Comparison of ENCODE assay signal across 21 cellular contexts in the genomic region with DNA sequence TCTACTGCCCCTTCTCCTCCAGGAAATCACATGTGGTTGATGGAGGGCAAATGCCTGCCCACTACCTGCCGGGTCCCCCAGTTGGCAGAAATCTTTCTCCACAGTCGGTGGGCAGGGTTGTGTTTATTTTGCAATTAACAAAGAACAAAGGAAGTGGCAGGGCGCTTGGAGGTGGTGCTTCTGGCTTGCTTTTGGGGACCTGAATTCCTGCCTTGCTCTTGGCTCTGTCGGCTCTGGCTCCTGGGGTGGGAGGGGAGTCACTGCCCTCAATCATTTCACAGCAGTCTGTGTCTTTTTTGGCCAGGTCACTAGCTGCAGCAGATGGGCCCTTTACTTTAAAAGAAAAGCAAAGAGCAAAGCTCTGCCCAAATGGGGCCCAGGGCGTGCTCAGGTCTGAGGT.
DNase-seq lines count a peak whose midpoint lies in the region; ATAC-seq and TF ChIP-seq lines count a peak whose summit lies in the region.
"Had no signal": no experiment of that assay in that cellular context is flagged by ENCODE, and none has a peak within 500 bp of the region (broad histone marks: within the 10 kb centered on the region; RNA-seq: fewer than 3 reads in every experiment).

No MANE protein-coding gene starts in this region.

- H3K4me3 ChIP-seq in HUES64 (ENCODE audit: low read length) (no peak overlapping the region), right atrium auricular region (no peak overlapping the region), tibial nerve (no peak overlapping the region)
- no peak overlapping the region for H3K4me3 ChIP-seq in naive thymus-derived CD4-positive, alpha-beta T cell (ENCODE audit: low read length)
- H3K4me3 ChIP-seq: dorsolateral prefrontal cortex, gastroesophageal sphincter, SK-N-MC had no signal

- intact Hi-C loops in naive thymus-derived CD4-positive, alpha-beta T cell (cut with micrococcal nuclease): loop anchor here (10.0 kb wide), 2 partner anchors 412 to 582 kb away; a partner anchor contains a TSS

- H3K9me3 ChIP-seq in HUES64 (ENCODE audit: insufficient read depth, low read depth, low read length) (no peaks in the 10 kb centered on the region), right atrium auricular region (no peaks in the 10 kb centered on the region), tibial nerve (no peaks in the 10 kb centered on the region)
- no peaks in the 10 kb centered on the region for H3K9me3 ChIP-seq in naive thymus-derived CD4-positive, alpha-beta T cell (ENCODE audit: control insufficient read depth in 2 of 3, low read length in 3 of 3)
- H3K9me3 ChIP-seq: gastroesophageal sphincter, neutrophil had no signal

- peaks cover 15% of the 10 kb centered on the region for H3K27me3 Mint-ChIP-seq in activated naive CD4-positive, alpha-beta T cell treated with anti-CD3 and anti-CD28 coated beads, Interleukin-2, amount 10 ng/mL, durations not matched to agents 7 days and 5 days
- no peaks in the 10 kb centered on the region for H3K27me3 Mint-ChIP-seq in T-cell
- H3K27me3 Mint-ChIP-seq in naive thymus-derived CD4-positive, alpha-beta T cell: peaks cover 0 to 10% (median 0%) of the 10 kb centered on the region in 5 donors
- H3K27me3 Mint-ChIP-seq: activated T-helper 17 cell treated with anti-CD3 and anti-CD28 coated beads, Interleukin-2, amount 50 U/mL, for 72 hours had no signal

- H3K4me1 ChIP-seq in HUES64 (ENCODE audit: insufficient read depth, low read length) (peaks cover 30% of the 10 kb centered on the region), right atrium auricular region (peaks cover 0 to 19% of the 10 kb centered on the region in 2 donors), tibial nerve (peaks cover 0 to 16% (median 0%) of the 10 kb centered on the region in 4 donors)
- peaks cover 9 to 25% of the 10 kb centered on the region in 2 donors for H3K4me1 ChIP-seq in naive thymus-derived CD4-positive, alpha-beta T cell (ENCODE audit: control insufficient read depth in 2 of 2, insufficient read depth in 2 of 2, low read length in 2 of 2)

- TF ChIP-seq CTCF in right atrium auricular region (IDR thresholded peaks at IDR 0.05): no peak
- TF ChIP-seq CTCF in tibial nerve (IDR thresholded peaks at IDR 0.05): no peak

- H3K9ac ChIP-seq in HUES64 (ENCODE audit: low read depth, low read length): peak overlapping the region; percentile 9; the same call in 1 of the 2 replicates

- no peak for TF ChIP-seq EP300 in tibial nerve (IDR thresholded peaks at IDR 0.05)

- H3K27ac Mint-ChIP-seq in activated naive CD4-positive, alpha-beta T cell treated with anti-CD3 and anti-CD28 coated beads, Interleukin-2, amount 10 ng/mL, durations not matched to agents 7 days and 5 days: no peak overlapping the region
- H3K27ac Mint-ChIP-seq in T-cell: peak overlapping the region; percentile 73 to 87
- H3K27ac Mint-ChIP-seq in naive thymus-derived CD4-positive, alpha-beta T cell: peak overlapping the region; percentile 34 to 96 (median 90)
- H3K27ac Mint-ChIP-seq: activated T-helper 17 cell treated with anti-CD3 and anti-CD28 coated beads, Interleukin-2, amount 50 U/mL, for 72 hours had no signal

- no peaks in the 10 kb centered on the region for H3K9me3 Mint-ChIP-seq in activated naive CD4-positive, alpha-beta T cell treated with anti-CD3 and anti-CD28 coated beads, Interleukin-2, amount 10 ng/mL, durations not matched to agents 7 days and 5 days
- H3K9me3 Mint-ChIP-seq in T-cell: no peaks in the 10 kb centered on the region
- no peaks in the 10 kb centered on the region for H3K9me3 Mint-ChIP-seq in naive thymus-derived CD4-positive, alpha-beta T cell
- H3K9me3 Mint-ChIP-seq: activated T-helper 17 cell treated with anti-CD3 and anti-CD28 coated beads, Interleukin-2, amount 50 U/mL, for 72 hours had no signal

- peaks cover 31% of the 10 kb centered on the region for H3K4me1 Mint-ChIP-seq in activated naive CD4-positive, alpha-beta T cell treated with anti-CD3 and anti-CD28 coated beads, Interleukin-2, amount 10 ng/mL, durations not matched to agents 7 days and 5 days
- H3K4me1 Mint-ChIP-seq in T-cell: peaks cover 23 to 26% (median 24%) of the 10 kb centered on the region in 3 donors
- H3K4me1 Mint-ChIP-seq in naive thymus-derived CD4-positive, alpha-beta T cell: peaks cover 15 to 45% (median 29%) of the 10 kb centered on the region in 7 donors
- H3K4me1 Mint-ChIP-seq: activated T-helper 17 cell treated with anti-CD3 and anti-CD28 coated beads, Interleukin-2, amount 50 U/mL, for 72 hours had no signal

- TF ChIP-seq POLR2A in tibial nerve (IDR thresholded peaks at IDR 0.05): no peak

- 52% methylated on average over 5 of the region's 5 CpGs for WGBS in HUES64
- WGBS in tibial nerve, 2 donors: 50 to 57% methylated on average over 5 of the region's 5 CpGs

- H3K27me3 ChIP-seq in HUES64 (ENCODE audit: insufficient read depth, low read length) (no peaks in the 10 kb centered on the region), right atrium auricular region (no peaks in the 10 kb centered on the region), tibial nerve (no peaks in the 10 kb centered on the region)
- H3K27me3 ChIP-seq in naive thymus-derived CD4-positive, alpha-beta T cell (ENCODE audit: control insufficient read depth in 2 of 2, insufficient read depth in 2 of 2, low read length in 2 of 2): no peaks in the 10 kb centered on the region
- H3K27me3 ChIP-seq: dorsolateral prefrontal cortex had no signal

- no peak overlapping the region for H3K4me3 Mint-ChIP-seq in activated naive CD4-positive, alpha-beta T cell treated with anti-CD3 and anti-CD28 coated beads, Interleukin-2, amount 10 ng/mL, durations not matched to agents 7 days and 5 days
- peak overlapping the region in 1 of 3 donors; percentile 35 for H3K4me3 Mint-ChIP-seq in T-cell
- H3K4me3 Mint-ChIP-seq in naive thymus-derived CD4-positive, alpha-beta T cell: peak overlapping the region in 4 of 10 donors; percentile 14 to 64 (median 17)
- H3K4me3 Mint-ChIP-seq: activated T-helper 17 cell treated with anti-CD3 and anti-CD28 coated beads, Interleukin-2, amount 50 U/mL, for 72 hours had no signal

- DNase-seq in activated naive CD4-positive, alpha-beta T cell treated with anti-CD3 and anti-CD28 coated beads, Interleukin-2, amount 10 ng/mL, durations not matched to agents 7 days and 5 days: peak; percentile 11
- DNase-seq in activated naive CD4-positive, alpha-beta T cell treated with Interleukin-2 at 50 U/mL for 16 hours: no peak
- DNase-seq in T-cell (no peak), right atrium auricular region (ENCODE audit: low spot score) (no peak), tibial nerve (ENCODE audit: low spot score in 2 of 2) (no peak), UCSD-AML1 (lab: John Stamatoyannopoulos, UW; ENCODE audit: unreplicated experiment) (no peak)
- no peak for DNase-seq in naive thymus-derived CD4-positive, alpha-beta T cell
- DNase-seq: activated CD4-positive, CD25-positive, alpha-beta regulatory T cell treated with anti-CD3 and anti-CD28 coated beads, Interleukin-2, amount 50 U/mL, for 72 hours; KBM-7; midbrain; NCI-H1436 treated with DMSO at 0.1 percent for 48 hours; NCI-H2227 treated with DMSO at 0.1 percent for 48 hours; T1000 had no signal

- CTCF ChIA-PET in activated naive CD4-positive, alpha-beta T cell treated with anti-CD3 and anti-CD28 coated beads, Interleukin-2, amount 10 ng/mL, durations not matched to agents 7 days and 5 days (lab: Charles Lee): interaction anchor here (1.0 to 2.0 kb wide), 4 partner anchors 18 to 409 kb away, joined by 3 to 12 read pairs (median 4); no protein-coding TSS in a partner anchor
- CTCF ChIA-PET in T-cell (lab: Charles Lee): interaction anchor here (0.6 to 1.0 kb wide), 4 partner anchors 21 to 479 kb away, joined by 3 to 4 read pairs (median 3); no protein-coding TSS in a partner anchor
- CTCF ChIA-PET in naive thymus-derived CD4-positive, alpha-beta T cell (lab: Charles Lee): interaction anchor here (1.2 to 1.9 kb wide), 2 partner anchors 40 to 150 kb away, joined by 4 to 10 read pairs; no protein-coding TSS in a partner anchor

- POLR2A ChIA-PET in T-cell (lab: Charles Lee): no interaction called here
- POLR2A ChIA-PET in naive thymus-derived CD4-positive, alpha-beta T cell (lab: Charles Lee): interaction anchor here (1.3 kb wide), 1 partner anchor 20 kb away, joined by 5 read pairs; no protein-coding TSS in a partner anchor

- H3K36me3 Mint-ChIP-seq in activated naive CD4-positive, alpha-beta T cell treated with anti-CD3 and anti-CD28 coated beads, Interleukin-2, amount 10 ng/mL, durations not matched to agents 7 days and 5 days: no peaks in the 10 kb centered on the region
- no peaks in the 10 kb centered on the region for H3K36me3 Mint-ChIP-seq in T-cell
- H3K36me3 Mint-ChIP-seq in naive thymus-derived CD4-positive, alpha-beta T cell: no peaks in the 10 kb centered on the region

- H3K36me3 ChIP-seq in HUES64 (ENCODE audit: insufficient read depth, low read length) (no peaks in the 10 kb centered on the region), right atrium auricular region (no peaks in the 10 kb centered on the region), tibial nerve (no peaks in the 10 kb centered on the region)
- H3K36me3 ChIP-seq in naive thymus-derived CD4-positive, alpha-beta T cell (ENCODE audit: control insufficient read depth in 2 of 3, insufficient read depth in 3 of 3, low read length in 3 of 3): no peaks in the 10 kb centered on the region
- H3K36me3 ChIP-seq: gastroesophageal sphincter, neutrophil had no signal

- H3K27ac ChIP-seq in HUES64 (ENCODE audit: low read depth, low read length): no peak overlapping the region
- H3K27ac ChIP-seq in naive thymus-derived CD4-positive, alpha-beta T cell (ENCODE audit: low read depth, low read length): no peak overlapping the region
- no peak overlapping the region for H3K27ac ChIP-seq in right atrium auricular region
- no peak overlapping the region for H3K27ac ChIP-seq in tibial nerve
- H3K27ac ChIP-seq: dorsolateral prefrontal cortex, gastroesophageal sphincter, neutrophil, SK-N-MC had no signal

- no peak for ATAC-seq in T-cell (replicated peaks in 1 of 4)
- ATAC-seq in naive thymus-derived CD4-positive, alpha-beta T cell: no peak
- ATAC-seq: activated T-helper 17 cell treated with anti-CD3 and anti-CD28 coated beads, Interleukin-2, amount 50 U/mL, for 72 hours; esophagus mucosa; gastroesophageal sphincter; left lobe of liver had no signal
